In genomic region chr20:35918021-35918420, GRCh38 we compare ENCODE assay signal across 24 cellular contexts.
"Had no signal": no experiment of that assay in that cellular context is flagged by ENCODE, and none has a peak within 500 bp of the region (broad histone marks: within the 10 kb centered on the region; RNA-seq: fewer than 3 reads in every experiment).

No MANE protein-coding gene starts in this region.

- H3K4me1 Mint-ChIP-seq: central memory CD8-positive, alpha-beta T cell; natural killer cell had no signal

- H3K27ac ChIP-seq: colonic mucosa, esophagus squamous epithelium, heart right ventricle, left ventricle myocardium inferior, lower lobe of right lung, ovary, right lobe of liver, suprapubic skin had no signal

- ATAC-seq: heart right ventricle, left cardiac atrium, lower lobe of right lung, natural killer cell, right lobe of liver had no signal

- H3K4me3 Mint-ChIP-seq: central memory CD8-positive, alpha-beta T cell; dendritic cell treated with granulocyte-macrophage colony-stimulating factor and Interleukin-4, amounts not matched to agents 40 ng/mL and 50 ng/mL, for 4 days; natural killer cell; stimulated activated naive CD8-positive, alpha-beta T cell treated with anti-CD3 and anti-CD28 coated beads, Interleukin-15, Interleukin-2, amounts not matched to agents 100 ng/mL and 50 ng/mL, for 24 hours; type B pancreatic cell had no signal

- H3K9me3 Mint-ChIP-seq: central memory CD8-positive, alpha-beta T cell; dendritic cell treated with granulocyte-macrophage colony-stimulating factor and Interleukin-4, amounts not matched to agents 40 ng/mL and 50 ng/mL, for 4 days; natural killer cell; stimulated activated naive CD8-positive, alpha-beta T cell treated with anti-CD3 and anti-CD28 coated beads, Interleukin-15, Interleukin-2, amounts not matched to agents 100 ng/mL and 50 ng/mL, for 24 hours; type B pancreatic cell had no signal

- DNase-seq: colonic mucosa; effector CD8-positive, alpha-beta T cell; erythroblast; esophagus squamous epithelium; foreskin melanocyte; glutamatergic neuron; heart right ventricle; hippocampal formation; left cardiac atrium; left ventricle myocardium inferior; lower lobe of right lung; natural killer cell; occipital lobe; ovary; right lobe of liver; small intestine; stimulated activated CD4-positive, alpha-beta T cell treated with anti-CD3 and anti-CD28 coated beads, Interleukin-15, amount 100 ng/mL, for 24 hours; stimulated activated CD4-positive, alpha-beta T cell treated with anti-CD3 and anti-CD28 coated beads, Interleukin-4, amount 100 ng/mL, for 1 hour; stimulated activated CD8-positive, alpha-beta memory T cell treated with anti-CD3 and anti-CD28 coated beads, Interleukin-4, amount 100 ng/mL, for 48 hours had no signal

- H3K36me3 ChIP-seq: ovary had no signal

- H3K27me3 ChIP-seq: colonic mucosa, esophagus squamous epithelium, heart right ventricle, ovary, right lobe of liver, suprapubic skin had no signal

- H3K4me1 ChIP-seq: colonic mucosa, esophagus squamous epithelium, heart right ventricle, lower lobe of right lung, right lobe of liver, suprapubic skin had no signal

- H3K27ac Mint-ChIP-seq: dendritic cell treated with granulocyte-macrophage colony-stimulating factor and Interleukin-4, amounts not matched to agents 40 ng/mL and 50 ng/mL, for 4 days; stimulated activated naive CD8-positive, alpha-beta T cell treated with anti-CD3 and anti-CD28 coated beads, Interleukin-15, Interleukin-2, amounts not matched to agents 100 ng/mL and 50 ng/mL, for 24 hours; type B pancreatic cell had no signal

- H3K27me3 Mint-ChIP-seq: central memory CD8-positive, alpha-beta T cell; dendritic cell treated with granulocyte-macrophage colony-stimulating factor and Interleukin-4, amounts not matched to agents 40 ng/mL and 50 ng/mL, for 4 days; stimulated activated naive CD8-positive, alpha-beta T cell treated with anti-CD3 and anti-CD28 coated beads, Interleukin-15, Interleukin-2, amounts not matched to agents 100 ng/mL and 50 ng/mL, for 24 hours; type B pancreatic cell had no signal

- H3K4me3 ChIP-seq: colonic mucosa, esophagus squamous epithelium, heart right ventricle, left ventricle myocardium inferior, lower lobe of right lung, ovary, right lobe of liver, suprapubic skin had no signal

- H3K9me3 ChIP-seq: colonic mucosa, esophagus squamous epithelium, heart right ventricle, left ventricle myocardium inferior, lower lobe of right lung, ovary, right lobe of liver, suprapubic skin had no signal
